ENCODE assay signal across 8 cellular contexts in the genomic region with DNA sequence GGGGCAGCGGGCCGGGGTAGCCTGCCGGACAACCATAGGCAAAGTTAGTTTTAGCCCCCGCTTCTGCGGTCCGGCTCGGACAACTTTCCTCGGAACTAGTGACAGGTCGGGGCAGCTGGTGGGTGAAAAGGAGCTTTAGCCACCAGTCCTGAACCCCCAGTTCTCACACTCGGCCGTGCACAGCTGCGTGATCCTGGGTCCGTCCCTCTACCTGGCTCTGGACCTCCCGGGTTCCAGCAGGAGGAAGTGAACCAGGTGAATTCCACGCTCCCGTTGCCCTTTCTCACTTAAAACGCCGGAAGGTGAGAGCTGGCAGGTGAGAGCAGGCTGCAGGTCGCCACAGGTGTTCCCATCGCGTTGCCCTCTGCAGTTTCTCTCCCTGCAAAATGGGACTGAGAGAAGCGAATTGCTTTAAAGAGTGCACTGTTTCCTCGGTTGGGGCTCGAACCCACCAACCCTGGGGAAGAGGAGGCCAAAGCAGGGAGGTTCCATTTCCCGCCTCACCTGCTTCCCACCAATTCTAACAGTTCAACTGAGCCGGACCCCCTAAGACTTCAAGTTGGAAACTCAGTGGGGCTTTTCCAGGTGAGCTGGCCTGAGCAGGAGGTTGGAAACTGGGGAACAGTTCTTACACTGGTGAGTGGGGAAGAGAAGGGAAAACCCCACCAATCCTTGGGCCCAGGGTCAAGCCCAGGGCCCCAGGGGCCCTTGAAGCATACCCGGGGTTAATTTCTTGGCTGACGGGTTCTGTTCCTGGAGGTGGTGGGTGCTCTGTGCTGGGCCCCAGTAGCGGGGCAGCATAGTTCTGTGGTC. TPM values are rescaled to one million over a fixed set of nuclear protein-coding genes. Genes with fewer than 3 reads are reported as not detected.
DNase-seq lines count a peak whose midpoint lies in the region; ATAC-seq and TF ChIP-seq lines count a peak whose summit lies in the region.

No MANE protein-coding gene starts in this region.

- H2AFZ ChIP-seq in IMR-90 (replicated peaks; ENCODE audit: low read length, poor library complexity), result peak overlapping the region; percentile 91

- peak overlapping the region; percentile 29 for H2AK9ac ChIP-seq in IMR-90 (replicated peaks; ENCODE audit: low read depth, low read length, poor library complexity)

- H3K27ac Mint-ChIP-seq in MCF 10A (ENCODE audit: low read depth, unreplicated experiment), result peak overlapping the region; percentile 98

- H3K36me3 ChIP-seq in IMR-90 (ENCODE audit: control insufficient read depth, insufficient read depth, low read length) (no peaks in the 10 kb centered on the region), muscle layer of colon (ENCODE audit: insufficient read depth, low read length) (no peaks in the 10 kb centered on the region)

- peak overlapping the region in 1 of 2 experiments; percentile 23; a peak in 1 of 4 replicates for H4K8ac ChIP-seq in IMR-90 (ENCODE audit: low read depth in 2 of 2, low read length in 2 of 2)

- H4K5ac ChIP-seq in IMR-90 (ENCODE audit: low read depth, low read length), result no peak overlapping the region

- peaks cover 41% of the 10 kb centered on the region for H3K9me1 ChIP-seq in IMR-90 (ENCODE audit: insufficient read depth, low read length)

- H3K4ac ChIP-seq in IMR-90 (ENCODE audit: low read depth, low read length), result peak overlapping the region; percentile 6

- peaks cover 61% of the 10 kb centered on the region for H3K4me1 Mint-ChIP-seq in MCF 10A (ENCODE audit: insufficient read depth, unreplicated experiment)

- peak overlapping the region; percentile 30; the same call in 1 of the 2 replicates for H3K23ac ChIP-seq in IMR-90 (ENCODE audit: low read depth, low read length)

- no CpG with 5 or more reads among the region's 29 CpGs for WGBS in IMR-90 (ENCODE audit: extremely low coverage in 2 of 2, insufficient read length in 1 of 2), 2 experiments

- intact Hi-C loops in IMR-90 (cut with micrococcal nuclease) (loop anchor here (2.0 to 10.0 kb wide), 4 partner anchors 43 to 199 kb away; partner anchors contain the start of gene TSPAN18), MCF 10A (cut with micrococcal nuclease) (loop anchor here (2.0 kb wide), 1 partner anchor 51 kb away; no protein-coding TSS in a partner anchor)

- H3K18ac ChIP-seq in IMR-90 (ENCODE audit: low read depth, low read length), result peak overlapping the region; percentile 22

- no peak overlapping the region for H2BK20ac ChIP-seq in IMR-90 (ENCODE audit: low read depth, low read length)

- TF ChIP-seq POLR2A in IMR-90 (IDR thresholded peaks at IDR 0.05; ENCODE audit: low read depth, low read length), result no peak

- H4K91ac ChIP-seq in IMR-90 (ENCODE audit: insufficient read depth, low read depth, low read length), result peak overlapping the region; percentile 28; the same call in 1 of the 2 replicates

- H2AK5ac ChIP-seq in IMR-90 (ENCODE audit: low read depth, low read length), result peak overlapping the region; percentile 47

- in situ Hi-C loops in IMR-90 (cut with MboI; ENCODE audit: low sequenced_read_pairs), result loop anchor here (25.0 kb wide), 1 partner anchor 1246 kb away; the partner anchor contains the start of gene SLC35C1

- H3K27ac ChIP-seq in C4-2B (peak overlapping the region; percentile 85), IMR-90 (ENCODE audit: insufficient read depth, low read length) (peak overlapping the region; percentile 73), muscle layer of colon (ENCODE audit: low read depth, low read length) (no peak overlapping the region)

- H3K4me3 Mint-ChIP-seq in MCF 10A (ENCODE audit: unreplicated experiment), result peak overlapping the region; percentile 77

- H3K36me3 Mint-ChIP-seq in MCF 10A (ENCODE audit: insufficient read depth, unreplicated experiment), result no peaks in the 10 kb centered on the region

- peak overlapping the region; percentile 5; the same call in 1 of the 3 replicates for H2BK15ac ChIP-seq in IMR-90 (ENCODE audit: low read depth, low read length)

- dilution Hi-C loops in IMR-90 (cut with HindIII; ENCODE audit: low sequenced_read_pairs, unreplicated experiment), result no loop called here

- no peaks in the 10 kb centered on the region for H3K27me3 ChIP-seq in IMR-90 (ENCODE audit: control insufficient read depth, insufficient read depth, low read length)
- H3K27me3 ChIP-seq in muscle layer of colon (ENCODE audit: control insufficient read depth in 1 of 2, insufficient read depth in 2 of 2, low read length in 2 of 2), result no peaks in the 10 kb centered on the region

- H3K4me3 ChIP-seq in IMR-90 (ENCODE audit: insufficient read depth, low read depth, low read length) (peak overlapping the region; percentile 78), muscle layer of colon (ENCODE audit: low read depth in 1 of 2, low read length in 2 of 2) (peak overlapping the region; percentile 63 to 81)

- TF ChIP-seq RAD21 in IMR-90 (IDR thresholded peaks at IDR 0.05; ENCODE audit: low read length), result no peak

- H3K4me1 ChIP-seq in IMR-90 (ENCODE audit: control insufficient read depth, insufficient read depth, low read length) (peaks cover 51% of the 10 kb centered on the region), muscle layer of colon (ENCODE audit: insufficient read depth, low read length) (peaks cover 39% of the 10 kb centered on the region)

- peak overlapping the region; percentile 68; the same call in 1 of the 2 replicates for H3K56ac ChIP-seq in IMR-90 (ENCODE audit: extremely low read depth, insufficient read depth, low read length)

- POLR2A ChIA-PET in IMR-90 (lab: Charles Lee; ENCODE audit: unreplicated experiment) (interaction anchor here (1.3 kb wide), 1 partner anchor 23 kb away, joined by 4 read pairs; no protein-coding TSS in a partner anchor), MCF 10A (lab: Yijun Ruan, JAX) (interaction anchor here (0.6 to 2.9 kb wide), 11 partner anchors 8 to 366 kb away, joined by 3 to 21 read pairs (median 3); no protein-coding TSS in a partner anchor)

- H2BK120ac ChIP-seq in IMR-90 (ENCODE audit: low read depth, low read length), result peak overlapping the region; percentile 53; the same call in 1 of the 2 replicates

- TF ChIP-seq CTCF in C4-2B (conservative IDR thresholded peaks at IDR 0.05) (no peak), IMR-90 (conservative IDR thresholded peaks at IDR 0.05; ENCODE audit: low read depth, low read length) (no peak), MCF 10A (IDR thresholded peaks at IDR 0.05; ENCODE audit: unreplicated experiment) (no peak)

- no peaks in the 10 kb centered on the region for H3K27me3 Mint-ChIP-seq in MCF 10A (ENCODE audit: insufficient read depth, unreplicated experiment)

- H3K9me3 ChIP-seq in IMR-90 (ENCODE audit: control insufficient read depth, insufficient read depth, low read length), result no peaks in the 10 kb centered on the region
- no peaks in the 10 kb centered on the region for H3K9me3 ChIP-seq in muscle layer of colon (ENCODE audit: low read length)

- ATAC-seq in IMR-90 (ENCODE audit: low read depth), result no peak
- no peak for ATAC-seq in HG03442 (IDR thresholded peaks at IDR 0.05; ENCODE audit: unreplicated experiment)
- no peak for ATAC-seq in GM21381 (IDR thresholded peaks at IDR 0.05; ENCODE audit: unreplicated experiment)

- DNase-seq in IMR-90 (no peak), MCF 10A (ENCODE audit: unreplicated experiment) (peak; percentile 32), AG08395 (ENCODE audit: low spot score) (no peak), hippocampal formation (lab: John Stamatoyannopoulos, UW) (no peak)

- CTCF ChIA-PET in IMR-90 (lab: Yijun Ruan, JAX), result interaction anchor here (0.8 to 0.9 kb wide), 2 partner anchors 9 to 51 kb away, joined by 5 to 6 read pairs; no protein-coding TSS in a partner anchor
- CTCF ChIA-PET in MCF 10A (lab: Yijun Ruan, JAX), result interaction anchor here (1.3 to 3.4 kb wide), 4 partner anchors 9 to 346 kb away, joined by 3 to 13 read pairs (median 4); no protein-coding TSS in a partner anchor

- peak overlapping the region; percentile 61 for H2BK5ac ChIP-seq in IMR-90 (ENCODE audit: low read depth, low read length, poor library complexity, severe bottlenecking)

- no peaks in the 10 kb centered on the region for H4K20me1 ChIP-seq in IMR-90 (ENCODE audit: insufficient read depth, low read length)

- BruUV-seq in IMR-90 (replicated peaks; lab: Mats Ljungman, UMichigan) (no TSS peak), MCF 10A (replicated peaks; lab: Mats Ljungman, UMichigan) (TSS peak; percentile 38)

- no peaks in the 10 kb centered on the region for H3K9me3 Mint-ChIP-seq in MCF 10A (ENCODE audit: unreplicated experiment)

- peak overlapping the region; percentile 94 for H3K4me2 ChIP-seq in IMR-90 (ENCODE audit: low read depth, low read length)

- peaks cover 26 to 50% of the 10 kb centered on the region in 2 experiments for H3K79me1 ChIP-seq in IMR-90 (ENCODE audit: low read depth in 1 of 2, low read length in 2 of 2)

- H3K14ac ChIP-seq in IMR-90 (replicated peaks; ENCODE audit: low read depth, low read length), result peak overlapping the region; percentile 54

- H3K9ac ChIP-seq in IMR-90 (ENCODE audit: low read depth, low read length) (peak overlapping the region; percentile 79), muscle layer of colon (ENCODE audit: low read length) (peak overlapping the region; percentile 47)

TF ChIP-seq in IMR-90, 13 proteins besides CTCF, POLR2A, EP300 and RAD21 (continues in another document):
- no peak for TF ChIP-seq CHD1 (IDR thresholded peaks at IDR 0.05; ENCODE audit: low read depth, low read length)
- no peak for TF ChIP-seq MAZ (IDR thresholded peaks at IDR 0.05; ENCODE audit: borderline replicate concordance, low read depth, low read length)
- no peak for TF ChIP-seq SMC3 (IDR thresholded peaks at IDR 0.05; ENCODE audit: low read depth, low read length)
- no peak for TF ChIP-seq MAFK (IDR thresholded peaks at IDR 0.05; ENCODE audit: low read depth, low read length)
- TF ChIP-seq USF2 (IDR thresholded peaks at IDR 0.05; ENCODE audit: low read depth, low read length), result no peak
- TF ChIP-seq CEBPB (IDR thresholded peaks at IDR 0.05; ENCODE audit: low read depth, low read length), result no peak
- no peak for TF ChIP-seq NFE2L2 (IDR thresholded peaks at IDR 0.05; ENCODE audit: low read depth, low read length)
- no peak for TF ChIP-seq RFX5 (IDR thresholded peaks at IDR 0.05; ENCODE audit: low read depth, low read length)
- no peak for TF ChIP-seq BHLHE40 (IDR thresholded peaks at IDR 0.05; ENCODE audit: low read depth, low read length)
- no peak for TF ChIP-seq RCOR1 (IDR thresholded peaks at IDR 0.05; ENCODE audit: insufficient replicate concordance, low read length)

RNA-seq across cellular contexts. Expression of gene CD82, which starts 0.5 kb away (rescaled TPM):
- total RNA-seq in IMR-90 (2012; rRNA removed) (18.9 and 32.8 TPM in 2 replicates), MCF 10A (2022) (50.9 and 114 TPM in 2 replicates)
- polyA plus RNA-seq in IMR-90 (2012; rRNA removed), result 46.1 and 49.4 TPM in 2 replicates
- polyA plus RNA-seq in IMR-90 (2012; cell fraction: cytosol; rRNA removed), result 45.9 and 112 TPM in 2 replicates
- 14.7 and 27.3 TPM in 2 replicates for polyA plus RNA-seq in IMR-90 (2012; cell fraction: nucleus; rRNA removed; ENCODE audit: low replicate concordance)
